ENCODE assay signal across 24 cellular contexts in the genomic region with DNA sequence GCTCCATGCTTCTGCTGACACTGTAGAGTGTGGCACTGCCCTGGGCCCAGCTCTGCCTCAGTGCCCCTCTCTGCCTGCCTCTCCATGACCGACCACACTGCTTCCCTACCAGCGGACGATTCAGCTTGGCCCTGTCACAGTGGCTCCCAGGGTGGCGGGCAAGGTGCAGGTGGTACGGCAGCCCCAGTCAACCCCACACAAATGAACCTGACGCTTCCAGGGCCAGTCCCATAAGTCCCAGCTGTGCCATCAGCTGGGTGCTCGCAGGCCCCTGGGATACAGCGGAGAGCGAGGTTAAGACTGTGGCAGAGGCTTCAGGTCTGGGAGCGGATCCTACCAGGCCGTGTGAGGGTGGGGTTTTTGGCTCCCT.
"Had no signal": no experiment of that assay in that cellular context is flagged by ENCODE, and none has a peak within 500 bp of the region (broad histone marks: within the 10 kb centered on the region; RNA-seq: fewer than 3 reads in every experiment).

No MANE protein-coding gene starts in this region.

- H3K9me3 ChIP-seq: body of pancreas, esophagus squamous epithelium, gastroesophageal sphincter had no signal

- H3K27me3 ChIP-seq: body of pancreas, esophagus squamous epithelium, gastroesophageal sphincter had no signal

- H3K27ac ChIP-seq: body of pancreas, esophagus squamous epithelium, gastroesophageal sphincter, WERI-Rb-1 had no signal

- DNase-seq: activated B cell treated with CpG ODN at 0.5 μM for 24 hours; activated CD4-positive, alpha-beta T cell treated with anti-CD3 and anti-CD28 coated beads for 48 hours; activated CD4-positive, alpha-beta T cell treated with anti-CD3 and anti-CD28 coated beads, Interleukin-2, amount 50 U/mL, for 1 hour; activated CD4-positive, alpha-beta T cell treated with anti-CD3 and anti-CD28 coated beads, Interleukin-2, amount 50 U/mL, for 48 hours; activated CD8-positive, alpha-beta memory T cell treated with anti-CD3 and anti-CD28 coated beads for 24 hours; activated CD8-positive, alpha-beta T cell treated with anti-CD3 and anti-CD28 coated beads for 36 hours; activated effector memory CD4-positive, alpha-beta T cell treated with Interleukin-2 at 50 U/mL for 16 hours; activated gamma-delta T cell treated with Interleukin-2 at 50 U/mL for 16 hours; activated naive CD4-positive, alpha-beta T cell treated with anti-CD3 and anti-CD28 coated beads, Interleukin-2, amount 50 U/mL, for 16 hours; activated naive CD4-positive, alpha-beta T cell treated with Interleukin-2 at 50 U/mL for 16 hours; activated T-cell treated with anti-CD3 and anti-CD28 coated beads, Interleukin-2, amount 50 U/mL, for 4 hours; amniotic stem cell; anterior cingulate cortex; body of pancreas; caudate nucleus; cortex of kidney; effector CD4-positive, alpha-beta T cell; effector memory CD8-positive, alpha-beta T cell; esophagus squamous epithelium; foreskin melanocyte; T-helper 1 cell; T-helper 17 cell; WERI-Rb-1 had no signal

- H3K4me3 ChIP-seq: body of pancreas, esophagus squamous epithelium, gastroesophageal sphincter had no signal
